ENCODE assay signal across 14 cellular contexts in the genomic region with DNA sequence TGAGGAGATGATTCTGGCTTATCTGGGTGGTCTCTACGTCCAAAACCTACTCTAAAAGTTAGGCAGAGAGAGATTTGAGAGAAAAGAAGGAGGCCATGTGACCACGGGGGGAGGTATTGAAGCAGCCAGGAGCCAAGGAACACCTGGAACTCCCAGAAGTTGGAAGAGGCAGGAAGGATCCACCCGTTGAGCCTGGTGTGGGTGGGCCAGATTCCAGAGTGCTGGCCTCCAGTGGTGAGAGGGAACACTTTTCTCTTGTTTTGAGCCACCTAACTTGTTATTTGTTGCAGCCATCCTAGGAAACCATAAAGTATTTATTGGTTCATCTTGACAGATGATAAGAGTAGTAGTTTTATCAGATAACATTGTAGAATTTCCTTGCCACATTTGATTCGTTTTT.
DNase-seq lines count a peak whose midpoint lies in the region; ATAC-seq, FAIRE-seq and TF ChIP-seq lines count a peak whose summit lies in the region.
"Had no signal": no experiment of that assay in that cellular context is flagged by ENCODE, and none has a peak within 500 bp of the region (broad histone marks: within the 10 kb centered on the region; RNA-seq: fewer than 3 reads in every experiment).

No MANE protein-coding gene starts in this region.

- ATAC-seq in GM18858 (IDR thresholded peaks at IDR 0.05; ENCODE audit: unreplicated experiment) (no peak), GM19351 (IDR thresholded peaks at IDR 0.05; ENCODE audit: unreplicated experiment) (no peak)
- ATAC-seq: CD8-positive, alpha-beta T cell had no signal

- no peaks in the 10 kb centered on the region for H3K9me3 ChIP-seq in keratinocyte (ENCODE audit: control insufficient read depth, low read depth, low read length)

- H3K4me3 ChIP-seq in choroid plexus epithelial cell (ENCODE audit: low read depth, low read length) (no peak overlapping the region), keratinocyte (ENCODE audit: control insufficient read depth in 2 of 3, extremely low read depth in 1 of 3, insufficient read depth in 2 of 3, low read depth in 1 of 3, low read length in 3 of 3) (no peak overlapping the region)

- H3K27ac ChIP-seq in keratinocyte (ENCODE audit: control insufficient read depth, insufficient read depth, low read length): no peak overlapping the region
- H3K27ac ChIP-seq: 22Rv1, HL-60 had no signal

- peak overlapping the region; percentile 4 for H2AFZ ChIP-seq in keratinocyte (ENCODE audit: control insufficient read depth, low read length)

- no peak for FAIRE-seq in keratinocyte (lab: Jason Lieb, UNC)
- FAIRE-seq: G401.6, GM12891 had no signal

- peak; percentile 2 for TF ChIP-seq CTCF in choroid plexus epithelial cell (conservative IDR thresholded peaks at IDR 0.05; ENCODE audit: low read depth, low read length)
- no peak for TF ChIP-seq CTCF in keratinocyte (optimal IDR thresholded peaks at IDR 0.05 in 1 of 3, IDR thresholded peaks at IDR 0.05 in 1 of 3, conservative IDR thresholded peaks at IDR 0.05 in 1 of 3; ENCODE audit: extremely low read depth in 1 of 3, insufficient read depth in 2 of 3, low read length in 3 of 3)

- H4K20me1 ChIP-seq in keratinocyte (ENCODE audit: control insufficient read depth, extremely low read depth, insufficient read depth, low read length): no peaks in the 10 kb centered on the region

- H3K4me2 ChIP-seq in keratinocyte (ENCODE audit: control insufficient read depth, extremely low read depth, insufficient read depth, low read depth, low read length): no peak overlapping the region

- dilution Hi-C loops in keratinocyte (cut with MboI; ENCODE audit: extremely low pct_ligation_motif_present, low sequenced_read_pairs): no loop called here

- no peaks in the 10 kb centered on the region for H3K4me1 ChIP-seq in keratinocyte (ENCODE audit: control insufficient read depth, extremely low read depth, insufficient read depth, low read length)

- no peaks in the 10 kb centered on the region for H3K9me1 ChIP-seq in keratinocyte (ENCODE audit: control insufficient read depth, extremely low read depth, insufficient read depth, low read length)

- H3K79me2 ChIP-seq in keratinocyte (ENCODE audit: control insufficient read depth, insufficient read depth, low read length): no peaks in the 10 kb centered on the region

- H3K27me3 ChIP-seq in keratinocyte (ENCODE audit: control insufficient read depth, extremely low read depth, insufficient read depth, low read length): no peaks in the 10 kb centered on the region

- H3K36me3 ChIP-seq in keratinocyte (ENCODE audit: control insufficient read depth in 2 of 2, extremely low read depth in 1 of 2, insufficient read depth in 2 of 2, low read length in 2 of 2): no peaks in the 10 kb centered on the region

- no peak overlapping the region for H3K9ac ChIP-seq in keratinocyte (ENCODE audit: control insufficient read depth, extremely low read depth, insufficient read depth, low read length)

- DNase-seq in DMS 273 (lab: John Stamatoyannopoulos, UW; ENCODE audit: unreplicated experiment) (peak; percentile 7), DMS 273 treated with DMSO at 0.1 percent for 48 hours (lab: John Stamatoyannopoulos, UW) (no peak), HT-29 (ENCODE audit: low spot score) (peak; percentile 50), choroid plexus epithelial cell (ENCODE audit: low read depth) (no peak), keratinocyte (ENCODE audit: low read depth, low spot score) (no peak)
- no peak for DNase-seq in activated T-cell treated with anti-CD3 and anti-CD28 coated beads, Interleukin-2, amount 50 U/mL, for 48 hours
- DNase-seq: CD8-positive, alpha-beta T cell; DMS79 had no signal

Comparison
In these comparisons a context has a peak if more than half of its experiments do, and no peak if none do; other contexts are left out.
1. DNase-seq: peak in DMS 273 (single experiment) and HT-29 (single experiment); none in DMS 273 treated with DMSO at 0.1 percent for 48 hours (single experiment), choroid plexus epithelial cell (single experiment), keratinocyte (single experiment) and activated T-cell treated with anti-CD3 and anti-CD28 coated beads, Interleukin-2, amount 50 U/mL, for 48 hours (0 of 2).